9 cellular contexts compared by ENCODE assay signal in genomic region chr13:49400755-49401659, GRCh38. TPM values are rescaled to one million over a fixed set of nuclear protein-coding genes. Genes with fewer than 3 reads are reported as not detected.
DNase-seq lines count a peak whose midpoint lies in the region; ATAC-seq and TF ChIP-seq lines count a peak whose summit lies in the region.
"Had no signal": no experiment of that assay in that cellular context is flagged by ENCODE, and none has a peak within 500 bp of the region (broad histone marks: within the 10 kb centered on the region; RNA-seq: fewer than 3 reads in every experiment).

No MANE protein-coding gene starts in this region.

- no peaks in the 10 kb centered on the region for H3K9me3 ChIP-seq in HUES48 (ENCODE audit: control insufficient read depth, insufficient read depth, low read length)
- H3K9me3 ChIP-seq in right lobe of liver = no peaks in the 10 kb centered on the region
- H3K9me3 ChIP-seq in tibial artery = peaks cover 0 to 12% (median 8%) of the 10 kb centered on the region in 3 donors

- TF ChIP-seq CTCF in cardiac fibroblast (IDR thresholded peaks at IDR 0.05; ENCODE audit: low read depth, low read length) = no peak
- no peak for TF ChIP-seq CTCF in right lobe of liver (IDR thresholded peaks at IDR 0.05)
- no peak for TF ChIP-seq CTCF in tibial artery (IDR thresholded peaks at IDR 0.05)

- DNase-seq in GM04504 (ENCODE audit: low read depth) = peak; percentile 28
- DNase-seq in cardiac fibroblast (ENCODE audit: low read depth in 2 of 2) = peak; percentile 32 to 75
- DNase-seq in right lobe of liver = no peak
- peak in 1 of 2 donors; percentile 25 for DNase-seq in tibial artery
- DNase-seq in NCI-H1417 treated with DMSO at 0.1 percent for 48 hours (lab: John Stamatoyannopoulos, UW) = no peak
- DNase-seq in activated CD4-positive, alpha-beta T cell treated with anti-CD3 and anti-CD28 coated beads, Interleukin-2, amount 50 U/mL, for 1 hour = no peak
- DNase-seq in DMS153 treated with DMSO at 0.1 percent for 48 hours (lab: John Stamatoyannopoulos, UW; ENCODE audit: unreplicated experiment) = no peak

- H3K27me3 ChIP-seq in HUES48 (ENCODE audit: control insufficient read depth, insufficient read depth, low read length) (no peaks in the 10 kb centered on the region), right lobe of liver (no peaks in the 10 kb centered on the region), tibial artery (no peaks in the 10 kb centered on the region)

- TF ChIP-seq POLR2A in right lobe of liver (IDR thresholded peaks at IDR 0.05) = no peak

- no peaks in the 10 kb centered on the region for H3K36me3 ChIP-seq in HUES48 (ENCODE audit: control insufficient read depth, insufficient read depth, low read length)
- no peaks in the 10 kb centered on the region for H3K36me3 ChIP-seq in right lobe of liver
- H3K36me3 ChIP-seq in tibial artery = no peaks in the 10 kb centered on the region

- H3K27ac ChIP-seq in HUES48 (ENCODE audit: low read depth, low read length) = peak overlapping the region; percentile 23
- no peak overlapping the region for H3K27ac ChIP-seq in right lobe of liver
- H3K27ac ChIP-seq in tibial artery = peak overlapping the region; percentile 76 to 87

- peak; percentile 48 to 73 (median 67) for ATAC-seq in right lobe of liver
- ATAC-seq: naive thymus-derived CD8-positive, alpha-beta T cell had no signal

- no peak overlapping the region for H3K4me3 ChIP-seq in HUES48 (ENCODE audit: low read depth, low read length)
- no peak overlapping the region for H3K4me3 ChIP-seq in cardiac fibroblast (replicated peaks in 1 of 2; ENCODE audit: low read depth in 2 of 2, low read length in 2 of 2)
- H3K4me3 ChIP-seq in right lobe of liver = no peak overlapping the region
- H3K4me3 ChIP-seq in tibial artery = peak overlapping the region; percentile 52 to 55

- intact Hi-C loops in right lobe of liver (cut with DNase I) (no loop called here), tibial artery (cut with DNase I; ENCODE audit: low total_unique reads) (no loop called here)

- 51% methylated on average over 7 of the region's 7 CpGs for WGBS in right lobe of liver (ENCODE audit: insufficient coverage, low coverage, low lambda C conversion rate, missing lambda C conversion rate)

- no peak overlapping the region for H3K9ac ChIP-seq in HUES48 (ENCODE audit: low read depth, low read length)

- H3K4me1 ChIP-seq in HUES48 (ENCODE audit: control insufficient read depth, insufficient read depth, low read length) (0 out of 2 replicates have a peak, but pooled peaks cover 3% of the 10 kb centered on the region), right lobe of liver (no peaks in the 10 kb centered on the region), tibial artery (peaks cover 0 to 29% (median 13%) of the 10 kb centered on the region in 4 donors)

RNA-seq across cellular contexts. Expression of gene CAB39L, which starts 42.9 kb away (rescaled TPM):
- total RNA-seq in right lobe of liver = 1 to 10 TPM; 1.9 to 4.1 (median 2.8) TPM

RNA-seq across cellular contexts. Expression of gene SETDB2, which starts 43.1 kb away (rescaled TPM):
- 1 to 10 TPM; 3.7 to 6.7 (median 4.6) TPM for total RNA-seq in right lobe of liver

Comparison
In these comparisons a context has a peak if more than half of its experiments do, and no peak if none do; other contexts are left out.
1. DNase-seq: peak in GM04504 (single experiment) and cardiac fibroblast (2 of 2); none in right lobe of liver (0 of 3), NCI-H1417 treated with DMSO at 0.1 percent for 48 hours (single experiment), activated CD4-positive, alpha-beta T cell treated with anti-CD3 and anti-CD28 coated beads, Interleukin-2, amount 50 U/mL, for 1 hour (single experiment) and DMS153 treated with DMSO at 0.1 percent for 48 hours (single experiment).
2. H3K27ac ChIP-seq: peak in HUES48 (single experiment) and tibial artery (2 of 2); none in right lobe of liver (0 of 3).
3. H3K4me3 ChIP-seq: peak in tibial artery (2 of 2); none in HUES48 (single experiment), cardiac fibroblast (0 of 2) and right lobe of liver (0 of 3).